9 cellular contexts compared by ENCODE assay signal in the genomic region with DNA sequence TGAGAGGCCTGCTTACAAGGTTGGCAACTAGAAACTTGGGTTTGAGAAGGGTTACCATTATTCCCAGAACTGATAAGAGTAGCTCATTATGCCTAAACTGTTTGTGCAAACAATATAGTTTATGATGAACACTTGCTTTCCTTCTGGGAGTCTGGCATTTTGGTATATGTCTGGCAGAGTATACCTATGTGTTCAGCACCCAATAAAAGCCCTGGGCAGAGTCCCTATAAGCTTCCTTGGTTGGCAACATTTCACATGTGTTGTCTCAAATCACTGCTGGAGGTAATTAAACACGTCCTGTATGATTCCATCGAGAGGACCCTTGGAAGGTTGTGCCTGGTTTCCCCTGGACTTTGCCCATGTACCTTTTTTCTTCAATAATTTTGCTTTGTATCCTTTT. TPM values are rescaled to one million over a fixed set of nuclear protein-coding genes. Genes with fewer than 3 reads are reported as not detected.
"Had no signal": no experiment of that assay in that cellular context is flagged by ENCODE, and none has a peak within 500 bp of the region (broad histone marks: within the 10 kb centered on the region; RNA-seq: fewer than 3 reads in every experiment).

No MANE protein-coding gene starts in this region.

- ATAC-seq: HepG2, K562 had no signal

- H3K4me3 ChIP-seq: K562 had no signal

- FAIRE-seq: HepG2, HTR-8/SVneo, K562 had no signal

- DNase-seq: IMR-90, KBM-7, KG1 had no signal

RNA-seq across cellular contexts. Expression of gene DMRTA2, which starts 39.7 kb away (rescaled TPM):
- total RNA-seq: HepG2, HT-29, HT1080, IMR-90, K562 had no signal
- polyA plus RNA-seq: HepG2, IgD-negative memory B cell, K562 had no signal
